Comparison of ENCODE assay signal across 17 cellular contexts in the genomic region with DNA sequence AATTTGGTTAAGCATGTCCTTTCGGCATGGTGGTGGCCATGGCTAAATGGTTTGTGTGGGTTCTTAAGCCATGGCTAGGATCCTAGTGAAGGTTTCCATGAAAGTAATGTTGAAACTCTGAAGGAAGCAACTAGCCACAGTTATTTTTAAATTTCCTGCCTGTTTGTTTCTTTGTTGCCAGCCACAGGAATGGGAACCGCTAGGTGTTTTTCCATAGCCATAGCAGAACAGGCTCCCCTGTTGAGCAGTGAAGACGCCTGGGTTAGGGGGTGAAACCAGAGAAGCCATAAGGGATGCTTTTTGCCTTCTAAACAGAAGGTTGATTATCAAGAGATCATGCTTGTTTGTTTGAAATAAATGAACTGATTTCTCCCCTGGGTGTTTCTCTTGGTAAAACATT.
"Had no signal": no experiment of that assay in that cellular context is flagged by ENCODE, and none has a peak within 500 bp of the region (broad histone marks: within the 10 kb centered on the region; RNA-seq: fewer than 3 reads in every experiment).

No MANE protein-coding gene starts in this region.

- H3K4me2 ChIP-seq: hepatocyte had no signal

- ATAC-seq: activated CD4-positive, alpha-beta T cell treated with anti-CD3 and anti-CD28 coated beads for 36 hours; activated CD8-positive, alpha-beta T cell treated with anti-CD3 and anti-CD28 coated beads, Interleukin-2, amount 10 ng/mL, durations not matched to agents 7 days and 5 days; activated naive CD4-positive, alpha-beta T cell treated with anti-CD3 and anti-CD28 coated beads, Interleukin-2, amount 50 U/mL, for 72 hours; body of pancreas; stimulated activated memory B cell treated with anti-CD40 and anti-IgM and Interleukin-4, amounts not matched to agents 10 μg/mL and 1 μg/mL and 100 μg/mL, for 72 hours; T-cell had no signal

- H2AFZ ChIP-seq: hepatocyte had no signal

- H3K9me3 ChIP-seq: body of pancreas, esophagus muscularis mucosa, neutrophil had no signal

- H3K27me3 ChIP-seq: body of pancreas, esophagus muscularis mucosa, hepatocyte, neutrophil had no signal

- H3K4me1 ChIP-seq: body of pancreas had no signal

- DNase-seq: activated CD4-positive, alpha-beta T cell treated with anti-CD3 and anti-CD28 coated beads for 36 hours; activated CD8-positive, alpha-beta memory T cell treated with anti-CD3 and anti-CD28 coated beads, Interleukin-2, amount 50 U/mL, for 4 hours; activated CD8-positive, alpha-beta T cell treated with anti-CD3 and anti-CD28 coated beads, Interleukin-2, amount 10 ng/mL, durations not matched to agents 7 days and 5 days; activated effector memory CD4-positive, alpha-beta T cell treated with anti-CD3 and anti-CD28 coated beads, Interleukin-2, amount 50 U/mL, for 16 hours; activated T-cell treated with anti-CD3 and anti-CD28 coated beads, Interleukin-2, amount 50 U/mL, for 48 hours; body of pancreas; caudate nucleus; stimulated activated CD4-positive, alpha-beta T cell treated with anti-CD3 and anti-CD28 coated beads, Interleukin-2, amount 100 ng/mL, for 48 hours; T-cell; T1000 had no signal

- H3K36me3 ChIP-seq: esophagus muscularis mucosa, neutrophil had no signal

- H3K27ac ChIP-seq: body of pancreas, coronary artery, esophagus muscularis mucosa, hepatocyte, neutrophil, VCaP had no signal

- H3K4me3 ChIP-seq: body of pancreas, coronary artery, esophagus muscularis mucosa, hepatocyte had no signal
